12 cellular contexts compared by ENCODE assay signal in genomic region chr12:46402451-46402850, GRCh38. TPM values are rescaled to one million over a fixed set of nuclear protein-coding genes. Genes with fewer than 3 reads are reported as not detected.
DNase-seq lines count a peak whose midpoint lies in the region; TF ChIP-seq lines count a peak whose summit lies in the region.
"Had no signal": no experiment of that assay in that cellular context is flagged by ENCODE, and none has a peak within 500 bp of the region (broad histone marks: within the 10 kb centered on the region; RNA-seq: fewer than 3 reads in every experiment).

No MANE protein-coding gene starts in this region.

- intact Hi-C loops in uterus (cut with DNase I; ENCODE audit: low total_unique reads), result loop anchor here (10.0 kb wide), 1 partner anchor 52 kb away; no protein-coding TSS in a partner anchor

- peaks cover 75% of the 10 kb centered on the region for H3K4me1 Mint-ChIP-seq in activated naive CD4-positive, alpha-beta T cell treated with anti-CD3 and anti-CD28 coated beads, Interleukin-2, amount 50 U/mL, for 24 hours
- peaks cover 34% of the 10 kb centered on the region for H3K4me1 Mint-ChIP-seq in mesothelial cell of epicardium

- no peak overlapping the region for H3K4me3 Mint-ChIP-seq in activated naive CD4-positive, alpha-beta T cell treated with anti-CD3 and anti-CD28 coated beads, Interleukin-2, amount 50 U/mL, for 24 hours
- no peak overlapping the region for H3K4me3 Mint-ChIP-seq in mesothelial cell of epicardium
- H3K4me3 Mint-ChIP-seq: activated CD4-positive, alpha-beta memory T cell treated with anti-CD3 and anti-CD28 coated beads, Interleukin-2, amount 10 ng/mL, durations not matched to agents 7 days and 5 days had no signal

- H3K27ac ChIP-seq in uterus, result peak overlapping the region; percentile 86 to 97
- H3K27ac ChIP-seq: 22Rv1 had no signal

- H3K27me3 ChIP-seq in uterus (no peaks in the 10 kb centered on the region), BE2C (no peaks in the 10 kb centered on the region)

- no peaks in the 10 kb centered on the region for H3K36me3 ChIP-seq in uterus
- no peaks in the 10 kb centered on the region for H3K36me3 ChIP-seq in BE2C

- H3K9me3 Mint-ChIP-seq in activated naive CD4-positive, alpha-beta T cell treated with anti-CD3 and anti-CD28 coated beads, Interleukin-2, amount 50 U/mL, for 24 hours, result peaks cover 6% of the 10 kb centered on the region
- peaks cover 6% of the 10 kb centered on the region for H3K9me3 Mint-ChIP-seq in mesothelial cell of epicardium

- no peaks in the 10 kb centered on the region for H3K27me3 Mint-ChIP-seq in activated naive CD4-positive, alpha-beta T cell treated with anti-CD3 and anti-CD28 coated beads, Interleukin-2, amount 50 U/mL, for 24 hours
- no peaks in the 10 kb centered on the region for H3K27me3 Mint-ChIP-seq in mesothelial cell of epicardium (ENCODE audit: low read depth)
- H3K27me3 Mint-ChIP-seq: activated CD4-positive, alpha-beta memory T cell treated with anti-CD3 and anti-CD28 coated beads, Interleukin-2, amount 10 ng/mL, durations not matched to agents 7 days and 5 days had no signal

- peaks cover 14 to 23% of the 10 kb centered on the region in 2 donors for H3K4me1 ChIP-seq in uterus
- H3K4me1 ChIP-seq in BE2C, result no peaks in the 10 kb centered on the region

- TF ChIP-seq CTCF in choroid plexus epithelial cell (conservative IDR thresholded peaks at IDR 0.05; ENCODE audit: low read depth, low read length) (no peak), mesothelial cell of epicardium (IDR thresholded peaks at IDR 0.05; ENCODE audit: unreplicated experiment) (no peak), uterus (IDR thresholded peaks at IDR 0.05) (no peak), BE2C (IDR thresholded peaks at IDR 0.05; ENCODE audit: low read depth, low read length) (no peak)

- no peak for TF ChIP-seq POLR2A in uterus (IDR thresholded peaks at IDR 0.05)

- DNase-seq in activated naive CD4-positive, alpha-beta T cell treated with anti-CD3 and anti-CD28 coated beads, Interleukin-2, amount 50 U/mL, for 16 hours, result no peak
- peak; percentile 48 for DNase-seq in choroid plexus epithelial cell (ENCODE audit: low read depth)
- no peak for DNase-seq in mesothelial cell of epicardium (ENCODE audit: low spot score in 2 of 2, unreplicated experiment in 2 of 2)
- peak; percentile 75 to 91 for DNase-seq in uterus
- DNase-seq in dermis blood vessel endothelial cell, result no peak
- no peak for DNase-seq in BE2C
- no peak for DNase-seq in activated T-cell treated with anti-CD3 and anti-CD28 coated beads for 4 hours
- DNase-seq: activated CD4-positive, alpha-beta memory T cell treated with anti-CD3 and anti-CD28 coated beads, Interleukin-2, amount 10 ng/mL, durations not matched to agents 7 days and 5 days; NCI-H1092 treated with DMSO at 0.1 percent for 48 hours; stimulated activated CD4-positive, alpha-beta T cell treated with anti-CD3 and anti-CD28 coated beads, Interleukin-12 subunit alpha, Interleukin-12 subunit beta, amount 100 ng/mL, for 4 hours had no signal

- no peak overlapping the region for H3K4me3 ChIP-seq in choroid plexus epithelial cell (ENCODE audit: low read depth, low read length)
- no peak overlapping the region for H3K4me3 ChIP-seq in uterus
- no peak overlapping the region for H3K4me3 ChIP-seq in BE2C (ENCODE audit: low read depth, low read length)

- H3K27ac Mint-ChIP-seq in activated naive CD4-positive, alpha-beta T cell treated with anti-CD3 and anti-CD28 coated beads, Interleukin-2, amount 50 U/mL, for 24 hours, result peak overlapping the region; percentile 42
- H3K27ac Mint-ChIP-seq in mesothelial cell of epicardium, result peak overlapping the region; percentile 88
- H3K27ac Mint-ChIP-seq: activated CD4-positive, alpha-beta memory T cell treated with anti-CD3 and anti-CD28 coated beads, Interleukin-2, amount 10 ng/mL, durations not matched to agents 7 days and 5 days had no signal

- H3K9me3 ChIP-seq in uterus (no peaks in the 10 kb centered on the region), BE2C (no peaks in the 10 kb centered on the region)

- H3K36me3 Mint-ChIP-seq in activated naive CD4-positive, alpha-beta T cell treated with anti-CD3 and anti-CD28 coated beads, Interleukin-2, amount 50 U/mL, for 24 hours, result no peaks in the 10 kb centered on the region
- H3K36me3 Mint-ChIP-seq in mesothelial cell of epicardium, result peaks cover 12% of the 10 kb centered on the region

RNA-seq across cellular contexts. Expression of gene SLC38A2, which starts 29.9 kb away (rescaled TPM):
- total RNA-seq in mesothelial cell of epicardium (256 to 274 TPM (median 261 TPM) in 3 replicates), uterus (100 to 1,000 TPM; 234 to 487 (median 372) TPM), dermis blood vessel endothelial cell (618 and 745 TPM in 2 replicates)
- 70.7 TPM for polyA plus RNA-seq in BE2C (2012; ENCODE audit: insufficient read depth, insufficient read length, low read depth)

Comparison
In these comparisons a context has a peak if more than half of its experiments do, and no peak if none do; other contexts are left out.
1. DNase-seq: peak in choroid plexus epithelial cell (single experiment) and uterus (2 of 2); none in activated naive CD4-positive, alpha-beta T cell treated with anti-CD3 and anti-CD28 coated beads, Interleukin-2, amount 50 U/mL, for 16 hours (single experiment), mesothelial cell of epicardium (0 of 2), dermis blood vessel endothelial cell (single experiment), BE2C (single experiment) and activated T-cell treated with anti-CD3 and anti-CD28 coated beads for 4 hours (single experiment).